ENCODE assay signal across 8 cellular contexts in genomic region chr6:7311920-7312615, GRCh38. TPM values are rescaled to one million over a fixed set of nuclear protein-coding genes. Genes with fewer than 3 reads are reported as not detected.
DNase-seq lines count a peak whose midpoint lies in the region; ATAC-seq, FAIRE-seq and TF ChIP-seq lines count a peak whose summit lies in the region.

No MANE protein-coding gene starts in this region.

- H3K4me1 ChIP-seq in HepG2 (ENCODE audit: insufficient read depth, low read length) (peaks cover 73% of the 10 kb centered on the region), thoracic aorta (ENCODE audit: control insufficient read depth in 1 of 2, low read depth in 2 of 2) (peaks cover 13 to 28% of the 10 kb centered on the region in 2 donors)

- CTCF ChIA-PET in HepG2 (lab: Yijun Ruan, JAX; ENCODE audit: low intra/inter-chr PET ratio, low total read pairs), result interaction anchor here (1.9 kb wide), 1 partner anchor 27 kb away, joined by 5 read pairs; no protein-coding TSS in a partner anchor

- H3K27ac ChIP-seq in HepG2 (ENCODE audit: extremely low read length, insufficient read depth, low read length) (peak overlapping the region; percentile 91), thoracic aorta (peak overlapping the region; percentile 88 to 89)

- TF ChIP-seq POLR2A in HepG2 (IDR thresholded peaks at IDR 0.05; ENCODE audit: insufficient read depth in 1 of 2, low read depth in 2 of 2, low read length in 2 of 2), result no peak

- no TSS peak for BruUV-seq in HepG2 (replicated peaks; lab: Mats Ljungman, UMichigan)

- H3K9me3 ChIP-seq in HepG2 (ENCODE audit: low read length), result no peaks in the 10 kb centered on the region
- H3K9me3 ChIP-seq in thoracic aorta, result no peaks in the 10 kb centered on the region

- peak overlapping the region; percentile 84 for H3K4me2 ChIP-seq in HepG2 (ENCODE audit: low read depth, low read length)

- H3K36me3 Mint-ChIP-seq in brain, result peaks cover 35% of the 10 kb centered on the region

- POLR2A ChIA-PET in HepG2 (lab: Yijun Ruan, JAX), result interaction anchor here (0.7 to 1.2 kb wide), 2 partner anchors 77 to 231 kb away, joined by 3 to 4 read pairs; partner anchors contain the start of genes CAGE1 and RIOK1

- no peak overlapping the region for H2AFZ ChIP-seq in HepG2 (ENCODE audit: low read length)

- TF ChIP-seq EP300 in HepG2 (IDR thresholded peaks at IDR 0.05; ENCODE audit: low read depth in 2 of 2, low read length in 2 of 2) (no peak), HepG2 (CRISPR knock-in tag; IDR thresholded peaks at IDR 0.05; ENCODE audit: borderline replicate concordance) (no peak)

- H4K20me1 ChIP-seq in HepG2 (ENCODE audit: insufficient read depth, low read length), result peaks cover 8% of the 10 kb centered on the region; the same call in 1 of the 2 replicates

- TF ChIP-seq CTCF in brain (conservative IDR thresholded peaks at IDR 0.05) (no peak), HepG2 (CRISPR knock-in tag; IDR thresholded peaks at IDR 0.05) (no peak), thoracic aorta (IDR thresholded peaks at IDR 0.05) (no peak)

- WGBS in HepG2 (ENCODE audit: low lambda C conversion rate), result under 1% methylated on average over 17 of the region's 17 CpGs

- H3K36me3 ChIP-seq in HepG2 (replicated peaks in 1 of 2; ENCODE audit: control insufficient read depth in 1 of 2, insufficient read depth in 2 of 2, low read length in 2 of 2) (peaks cover 7 to 28% of the 10 kb centered on the region in 2 experiments), thoracic aorta (peaks cover 19% of the 10 kb centered on the region)

- no peaks in the 10 kb centered on the region for H3K9me3 Mint-ChIP-seq in brain

- peak overlapping the region; percentile 99 for H3K9ac ChIP-seq in HepG2 (ENCODE audit: insufficient read depth, low read depth, low read length)

- no peak for TF ChIP-seq RAD21 in HepG2 (CRISPR knock-in tag; IDR thresholded peaks at IDR 0.05)

- in situ Hi-C loops in HepG2 (cut with HindIII; ENCODE audit: extremely low pct_ligation_motif_present, low pct_unique_long_range_greater_than_20kb), result no loop called here

- H3K27ac Mint-ChIP-seq in brain, result peak overlapping the region; percentile 90 to 99 (median 98)

- no peak; the same call in 2 of the 3 replicates for ATAC-seq in HepG2
- ATAC-seq in thoracic aorta (ENCODE audit: insufficient number of reproducible peaks, low FRiP score, low read depth), result no peak
- no peak for ATAC-seq in GM19397 (IDR thresholded peaks at IDR 0.05; ENCODE audit: unreplicated experiment)

- H3K27me3 ChIP-seq in HepG2 (ENCODE audit: control insufficient read depth in 1 of 2, insufficient read depth in 2 of 2, low read length in 2 of 2) (no peaks in the 10 kb centered on the region; a peak in 1 of 5 replicates), thoracic aorta (replicated peaks; ENCODE audit: insufficient read depth) (no peaks in the 10 kb centered on the region)

- DNase-seq in activated T-cell treated with anti-CD3 and anti-CD28 coated beads for 24 hours (ENCODE audit: low read depth) (peak; percentile 26), NAMALWA (ENCODE audit: low spot score) (peak; percentile 63), HepG2 (ENCODE audit: low spot score) (peak; percentile 51), thoracic aorta (ENCODE audit: low spot score) (no peak), DMS153 (lab: John Stamatoyannopoulos, UW) (no peak)
- no peak for DNase-seq in activated T-cell treated with anti-CD3 and anti-CD28 coated beads, Interleukin-2, amount 50 U/mL, for 1 hour

- H3K27me3 Mint-ChIP-seq in brain, result peaks cover 8% of the 10 kb centered on the region

- intact Hi-C loops in HepG2 (cut with micrococcal nuclease; ENCODE audit: unreplicated experiment), result loop anchor here (2.0 to 5.0 kb wide), 2 partner anchors 27 to 230 kb away; partner anchors contain the start of gene DSP

- H3K4me3 ChIP-seq in HepG2 (replicated peaks in 1 of 3; ENCODE audit: insufficient read depth in 1 of 3, low read depth in 2 of 3, low read length in 3 of 3) (peak overlapping the region; percentile 85 to 98 (median 97)), thoracic aorta (peak overlapping the region; percentile 84)

- no peak for FAIRE-seq in HepG2 (lab: Jason Lieb, UNC)

- peaks cover 60% of the 10 kb centered on the region for H3K4me1 Mint-ChIP-seq in brain

- peak overlapping the region; percentile 92 to 100 (median 95) for H3K4me3 Mint-ChIP-seq in brain

- peaks cover 60% of the 10 kb centered on the region for H3K79me2 ChIP-seq in HepG2 (ENCODE audit: insufficient read depth, low read length)

TF ChIP-seq in HepG2, 621 proteins besides CTCF, POLR2A, EP300 and RAD21 (continues in another document):
- TF ChIP-seq HDAC6 (IDR thresholded peaks at IDR 0.05; ENCODE audit: low read depth, low read length) (peak; percentile 55; the same call in 1 of the 2 replicates), SIN3A (IDR thresholded peaks at IDR 0.05; ENCODE audit: borderline replicate concordance, low read depth, low read length) (peak; percentile 73; the same call in 1 of the 2 replicates), ATAD3A (CRISPR knock-in tag; IDR thresholded peaks at IDR 0.05) (0 out of 2 replicates have a peak, but pooled peaks have one; percentile 12), SAP130 (CRISPR knock-in tag; IDR thresholded peaks at IDR 0.05; ENCODE audit: low read depth) (peak; percentile 46; the same call in 1 of the 2 replicates), ZNF616 (CRISPR knock-in tag; IDR thresholded peaks at IDR 0.05; ENCODE audit: low read depth) (no peak), DMAP1 (CRISPR knock-in tag; IDR thresholded peaks at IDR 0.05) (no peak), E2F1 (CRISPR knock-in tag; IDR thresholded peaks at IDR 0.05) (peak; percentile 27; the same call in 1 of the 2 replicates), UBTF (CRISPR knock-in tag; IDR thresholded peaks at IDR 0.05) (no peak), ZNF337 (CRISPR knock-in tag; IDR thresholded peaks at IDR 0.05; ENCODE audit: borderline replicate concordance, low read depth) (peak; percentile 26; the same call in 1 of the 2 replicates), ZNF264 (CRISPR knock-in tag; IDR thresholded peaks at IDR 0.05) (0 out of 2 replicates have a peak, but pooled peaks have one; percentile 31), TGIF2 (CRISPR knock-in tag; IDR thresholded peaks at IDR 0.05) (peak; percentile 56; the same call in 1 of the 2 replicates), ZNF720 (CRISPR knock-in tag; IDR thresholded peaks at IDR 0.05) (no peak), SMAD9 (CRISPR knock-in tag; IDR thresholded peaks at IDR 0.05) (no peak), MED1 (CRISPR knock-in tag; IDR thresholded peaks at IDR 0.05) (0 out of 2 replicates have a peak, but pooled peaks have one; percentile 14), ADNP (CRISPR knock-in tag; IDR thresholded peaks at IDR 0.05) (no peak)

RNA-seq across cellular contexts. Expression of gene SSR1, which starts 0.9 kb away (rescaled TPM):
- 51.3 TPM for polyA plus RNA-seq in brain (ENCODE audit: insufficient read depth, low read depth, low replicate concordance)
- total RNA-seq in HepG2 (2016; rRNA removed; fragmentation: Illumina TruSeq; extraction: Trizol), result 208 and 243 TPM in 2 replicates
- total RNA-seq in HepG2 (2016; cell fraction: cytosol; rRNA removed; fragmentation: Illumina TruSeq; extraction: Trizol; ENCODE audit: low read depth), result 39.6 and 42.9 TPM in 2 replicates
- total RNA-seq in HepG2 (2016; cell fraction: insoluble cytoplasmic fraction; rRNA removed; fragmentation: Illumina TruSeq; extraction: Trizol), result 200 and 237 TPM in 2 replicates
- 91.8 and 97.7 TPM in 2 replicates for total RNA-seq in HepG2 (2016; cell fraction: membrane; rRNA removed; fragmentation: Illumina TruSeq; extraction: Trizol)
- 235 and 275 TPM in 2 replicates for total RNA-seq in HepG2 (2016; cell fraction: nucleus; rRNA removed; fragmentation: Illumina TruSeq; extraction: Trizol)
- 135 and 203 TPM in 2 replicates for polyA plus RNA-seq in HepG2 (2011; rRNA removed)
- 77.3 and 119 TPM in 2 replicates for polyA plus RNA-seq in HepG2 (2011; cell fraction: cytosol; rRNA removed)
- polyA plus RNA-seq in HepG2 (2011; cell fraction: nucleus; rRNA removed), result 28.6 and 39.3 TPM in 2 replicates
- polyA plus RNA-seq in HepG2 (2012), result 148 and 179 TPM in 2 replicates
- 33.8 and 41.9 TPM in 2 replicates for polyA plus RNA-seq in HepG2 (2016; cell fraction: cytosol; fragmentation: Illumina TruSeq; extraction: Trizol; ENCODE audit: low read depth)
- polyA plus RNA-seq in HepG2 (2016; cell fraction: insoluble cytoplasmic fraction; fragmentation: Illumina TruSeq; extraction: Trizol; ENCODE audit: low read depth), result 176 and 181 TPM in 2 replicates
- 64.9 and 66.7 TPM in 2 replicates for polyA plus RNA-seq in HepG2 (2016; cell fraction: membrane; fragmentation: Illumina TruSeq; extraction: Trizol; ENCODE audit: low read depth)
- 275 and 279 TPM in 2 replicates for polyA plus RNA-seq in HepG2 (2016; cell fraction: nucleus; fragmentation: Illumina TruSeq; extraction: Trizol; ENCODE audit: insufficient read depth, low read depth)
- polyA minus RNA-seq in HepG2 (2011; rRNA and poly(A)+ RNA removed; ENCODE audit: low replicate concordance), result 76.5 and 121 TPM in 2 replicates
- polyA minus RNA-seq in HepG2 (2011; cell fraction: cytosol; rRNA and poly(A)+ RNA removed), result 135 and 140 TPM in 2 replicates
- 83.2 and 87.0 TPM in 2 replicates for polyA minus RNA-seq in HepG2 (2011; cell fraction: nucleus; rRNA and poly(A)+ RNA removed)
- total RNA-seq in thoracic aorta, result 10 to 100 TPM; 56.6 to 59.4 TPM

Comparison
In these comparisons a context has a peak if more than half of its experiments do, and no peak if none do; other contexts are left out.
1. DNase-seq: peak in activated T-cell treated with anti-CD3 and anti-CD28 coated beads for 24 hours (single experiment), NAMALWA (single experiment) and HepG2 (single experiment); none in activated T-cell treated with anti-CD3 and anti-CD28 coated beads, Interleukin-2, amount 50 U/mL, for 1 hour (single experiment), thoracic aorta (single experiment) and DMS153 (single experiment).